19 cellular contexts compared by ENCODE assay signal in genomic region chr5:68353624-68354023, GRCh38.
DNase-seq lines count a peak whose midpoint lies in the region; ATAC-seq, FAIRE-seq and TF ChIP-seq lines count a peak whose summit lies in the region.
"Had no signal": no experiment of that assay in that cellular context is flagged by ENCODE, and none has a peak within 500 bp of the region (broad histone marks: within the 10 kb centered on the region; RNA-seq: fewer than 3 reads in every experiment).

No MANE protein-coding gene starts in this region.

- ATAC-seq in K562 (no peak), left ventricle myocardium superior (no peak)
- no peak for ATAC-seq in activated CD8-positive, alpha-beta T cell treated with anti-CD3 and anti-CD28 coated beads for 36 hours
- ATAC-seq: A549 had no signal

- H3K4me2 ChIP-seq in K562 (ENCODE audit: insufficient read depth, low read length): no peak overlapping the region
- H3K4me2 ChIP-seq: A549 had no signal

- no peaks in the 10 kb centered on the region for H3K27me3 ChIP-seq in K562 (ENCODE audit: control insufficient read depth in 2 of 2, insufficient read depth in 2 of 2, low read length in 2 of 2)
- H3K27me3 ChIP-seq in small intestine (ENCODE audit: control insufficient read depth in 2 of 2, insufficient read depth in 2 of 2, low read length in 2 of 2): no peaks in the 10 kb centered on the region
- H3K27me3 ChIP-seq: MG63, Peyer's patch had no signal

- H4K20me1 ChIP-seq in K562 (replicated peaks; ENCODE audit: control insufficient read depth, insufficient read depth, low read length): no peaks in the 10 kb centered on the region

- TF ChIP-seq EP300 in K562 (IDR thresholded peaks at IDR 0.05; ENCODE audit: low read length): no peak

- no peak for TF ChIP-seq POLR2A in K562 (conservative IDR thresholded peaks at IDR 0.05)

- in situ Hi-C loops in K562 (cut with MboI): no loop called here

- no peak overlapping the region for H3K9ac ChIP-seq in K562 (ENCODE audit: insufficient read depth in 1 of 2, low read depth in 2 of 2, low read length in 2 of 2)

- H3K4me1 Mint-ChIP-seq in activated CD8-positive, alpha-beta T cell treated with anti-CD3 and anti-CD28 coated beads for 36 hours (ENCODE audit: low read depth): no peaks in the 10 kb centered on the region
- H3K4me1 Mint-ChIP-seq: CD4-positive, CD25-positive, alpha-beta regulatory T cell had no signal

- intact Hi-C loops in K562 (cut with micrococcal nuclease): no loop called here
- intact Hi-C loops in activated CD8-positive, alpha-beta T cell treated with anti-CD3 and anti-CD28 coated beads for 36 hours (cut with micrococcal nuclease): no loop called here
- intact Hi-C loops in left ventricle myocardium superior (cut with micrococcal nuclease): no loop called here

- TF ChIP-seq RAD21 in K562 (CRISPR knock-in tag; conservative IDR thresholded peaks at IDR 0.05 in 1 of 2, IDR thresholded peaks at IDR 0.05 in 1 of 2): no peak

- DNase-seq in EH (ENCODE audit: low read depth) (peak; percentile 43), K562 (ENCODE audit: extremely low read depth in 1 of 4, low spot score in 3 of 4) (no peak), kidney tubule cell (ENCODE audit: low spot score) (peak; percentile 18), small intestine (peak; percentile 80), NCI-H2227 (lab: John Stamatoyannopoulos, UW; ENCODE audit: unreplicated experiment) (no peak), left ventricle myocardium superior (no peak), AG08396 (ENCODE audit: low spot score) (no peak)
- no peak for DNase-seq in activated CD8-positive, alpha-beta T cell treated with anti-CD3 and anti-CD28 coated beads for 36 hours
- DNase-seq: AML-193; CD4-positive, CD25-positive, alpha-beta regulatory T cell; HFFc6; MG63; NCI-H1105; NCI-H1694 treated with DMSO at 0.1 percent for 48 hours; NCI-H2171; NCI-H510A; Peyer's patch had no signal

- no peak overlapping the region for H3K27ac Mint-ChIP-seq in activated CD8-positive, alpha-beta T cell treated with anti-CD3 and anti-CD28 coated beads for 36 hours
- H3K27ac Mint-ChIP-seq: CD4-positive, CD25-positive, alpha-beta regulatory T cell; HFFc6 had no signal

- CTCF ChIA-PET in K562 (lab: Yijun Ruan, JAX; ENCODE audit: low intra/inter-chr PET ratio): no interaction called here
- CTCF ChIA-PET in activated CD8-positive, alpha-beta T cell treated with anti-CD3 and anti-CD28 coated beads for 36 hours (lab: Charles Lee): no interaction called here

- WGBS in K562 (ENCODE audit: insufficient coverage, low coverage, missing lambda C conversion rate): 31% methylated on average over 5 of the region's 5 CpGs
- WGBS in small intestine, 3 donors: 42 to 67% (median 54%) methylated on average over 5 of the region's 5 CpGs

- no peaks in the 10 kb centered on the region for H3K9me3 ChIP-seq in K562 (replicated peaks; ENCODE audit: control insufficient read depth, insufficient read depth, low read depth, low read length)
- H3K9me3 ChIP-seq in small intestine (ENCODE audit: control insufficient read depth, low read depth): no peaks in the 10 kb centered on the region
- H3K9me3 ChIP-seq: A549, Peyer's patch had no signal

- H3K4me1 ChIP-seq in K562 (replicated peaks in 1 of 2; ENCODE audit: control insufficient read depth in 2 of 2, insufficient read depth in 2 of 2, low read length in 2 of 2) (no peaks in the 10 kb centered on the region; a peak in 2 of 5 replicates), small intestine (ENCODE audit: control insufficient read depth in 2 of 2, insufficient read depth in 1 of 2, low read depth in 1 of 2, low read length in 1 of 2) (no peaks in the 10 kb centered on the region)
- H3K4me1 ChIP-seq: A549, Peyer's patch had no signal

- H3K36me3 Mint-ChIP-seq in activated CD8-positive, alpha-beta T cell treated with anti-CD3 and anti-CD28 coated beads for 36 hours (ENCODE audit: low read depth): no peaks in the 10 kb centered on the region
- H3K36me3 Mint-ChIP-seq: CD4-positive, CD25-positive, alpha-beta regulatory T cell had no signal

- no peak overlapping the region for H3K4me3 Mint-ChIP-seq in activated CD8-positive, alpha-beta T cell treated with anti-CD3 and anti-CD28 coated beads for 36 hours
- H3K4me3 Mint-ChIP-seq: CD4-positive, CD25-positive, alpha-beta regulatory T cell; HFFc6 had no signal

- no peaks in the 10 kb centered on the region for H3K79me2 ChIP-seq in K562 (ENCODE audit: control insufficient read depth, insufficient read depth, low read length)

- no peaks in the 10 kb centered on the region for H3K9me1 ChIP-seq in K562 (ENCODE audit: control insufficient read depth, insufficient read depth, low read length)

- H3K36me3 ChIP-seq in K562 (ENCODE audit: control insufficient read depth, insufficient read depth, low read length) (no peaks in the 10 kb centered on the region), small intestine (ENCODE audit: control insufficient read depth in 2 of 2, insufficient read depth in 2 of 2, low read length in 2 of 2) (no peaks in the 10 kb centered on the region)
- H3K36me3 ChIP-seq: MG63, Peyer's patch had no signal

- FAIRE-seq in K562 (lab: Jason Lieb, UNC) (no peak), small intestine (lab: Jason Lieb, UNC) (no peak)
- FAIRE-seq: A549, H1 had no signal

- H2AFZ ChIP-seq in K562 (ENCODE audit: low read depth, low read length): no peak overlapping the region

- BruUV-seq in K562 (replicated peaks; lab: Mats Ljungman, UMichigan): no TSS peak

- no peak overlapping the region for H3K27ac ChIP-seq in K562 (ENCODE audit: extremely low read depth, low read depth, low read length)
- no peak overlapping the region for H3K27ac ChIP-seq in small intestine (ENCODE audit: low read depth in 1 of 2, low read length in 1 of 2)
- H3K27ac ChIP-seq: A549, Peyer's patch had no signal

- H3K9me3 Mint-ChIP-seq in activated CD8-positive, alpha-beta T cell treated with anti-CD3 and anti-CD28 coated beads for 36 hours: no peaks in the 10 kb centered on the region
- H3K9me3 Mint-ChIP-seq: HFFc6 had no signal

- POLR2A ChIA-PET in K562 (lab: Yijun Ruan, JAX): no interaction called here
- POLR2A ChIA-PET in activated CD8-positive, alpha-beta T cell treated with anti-CD3 and anti-CD28 coated beads for 36 hours (lab: Charles Lee): interaction anchor here (0.8 kb wide), 1 partner anchor 67 kb away, joined by 3 read pairs; no protein-coding TSS in a partner anchor

- H3K27me3 Mint-ChIP-seq in activated CD8-positive, alpha-beta T cell treated with anti-CD3 and anti-CD28 coated beads for 36 hours: no peaks in the 10 kb centered on the region

- H3K4me3 ChIP-seq in K562 (no peak overlapping the region), small intestine (ENCODE audit: low read depth in 1 of 2, low read length in 2 of 2) (no peak overlapping the region)
- H3K4me3 ChIP-seq: A549, MG63, Peyer's patch had no signal

- no peak for TF ChIP-seq CTCF in K562 (IDR thresholded peaks at IDR 0.05 in 2 of 3, conservative IDR thresholded peaks at IDR 0.05 in 1 of 3; ENCODE audit: insufficient read depth in 2 of 3, low read depth in 1 of 3, low read length in 3 of 3)
- no peak for TF ChIP-seq CTCF in activated CD8-positive, alpha-beta T cell treated with anti-CD3 and anti-CD28 coated beads for 36 hours (IDR thresholded peaks at IDR 0.05)

TF ChIP-seq in K562, 482 proteins besides CTCF, POLR2A, EP300 and RAD21:
- TF ChIP-seq CBFA2T3 (IDR thresholded peaks at IDR 0.05) (peak; percentile 48), EGR1 (conservative IDR thresholded peaks at IDR 0.05) (peak; percentile 35; the same call in 1 of the 2 replicates), MYBL2 (IDR thresholded peaks at IDR 0.05; ENCODE audit: low read depth) (no peak), MYBL2 (CRISPR knock-in tag; IDR thresholded peaks at IDR 0.05; ENCODE audit: borderline replicate concordance) (no peak), ZNF639 (CRISPR knock-in tag; conservative IDR thresholded peaks at IDR 0.05 in 1 of 2, IDR thresholded peaks at IDR 0.05 in 1 of 2) (no peak), KDM1A (IDR thresholded peaks at IDR 0.05) (peak; percentile 75 to 78; a peak in 3 of 4 replicates), RCOR1 (IDR thresholded peaks at IDR 0.05; ENCODE audit: borderline replicate concordance in 1 of 2, low read depth in 2 of 2, low read length in 2 of 2) (0 out of 4 replicates have a peak, but pooled peaks of 1 of the 2 experiments have one; percentile 37), RBM25 (IDR thresholded peaks at IDR 0.05; ENCODE audit: low read depth, low read length, severe bottlenecking) (peak; percentile 76), DACH1 (IDR thresholded peaks at IDR 0.05; ENCODE audit: partially characterized antibody) (peak; percentile 42), PHF21A (IDR thresholded peaks at IDR 0.05; ENCODE audit: borderline replicate concordance, low read depth) (peak; percentile 51; the same call in 1 of the 2 replicates), ESRRA (IDR thresholded peaks at IDR 0.05; ENCODE audit: borderline replicate concordance, low read depth) (peak; percentile 80), PRMT5 (CRISPR knock-in tag; IDR thresholded peaks at IDR 0.05) (no peak)

Comparison
In these comparisons a context has a peak if more than half of its experiments do, and no peak if none do; other contexts are left out.
1. DNase-seq: peak in EH (single experiment), kidney tubule cell (single experiment) and small intestine (single experiment); none in K562 (0 of 4), NCI-H2227 (single experiment), activated CD8-positive, alpha-beta T cell treated with anti-CD3 and anti-CD28 coated beads for 36 hours (single experiment), left ventricle myocardium superior (single experiment) and AG08396 (single experiment).